ENCODE assay signal across 6 cellular contexts in the genomic region with DNA sequence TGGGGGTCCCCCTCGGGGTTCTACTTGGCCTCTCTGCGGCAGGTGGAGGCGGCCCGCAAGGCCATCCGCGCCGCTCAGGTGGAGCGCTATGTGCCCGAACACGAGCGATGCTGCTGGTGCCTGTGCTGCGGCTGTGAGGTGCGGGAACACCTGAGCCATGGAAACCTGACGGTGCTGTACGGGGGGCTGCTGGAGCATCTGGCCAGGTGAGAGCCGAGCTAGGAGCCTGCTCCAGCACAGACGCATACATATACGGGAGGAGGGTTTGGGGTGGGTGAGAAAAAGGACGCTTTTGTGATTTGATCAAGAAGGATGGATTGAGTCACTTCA. TPM values are rescaled to one million over a fixed set of nuclear protein-coding genes. Genes with fewer than 3 reads are reported as not detected.
A peak's percentile ranks its signal among the peaks of the same experiment; 100 is the strongest.
DNase-seq lines count a peak whose midpoint lies in the region; ATAC-seq, FAIRE-seq and TF ChIP-seq lines count a peak whose summit lies in the region.

No MANE protein-coding gene starts in this region.

- peaks cover 0 to 3% (median 0%) of the 10 kb centered on the region in 8 donors for H3K9me3 Mint-ChIP-seq in CD4-positive, alpha-beta memory T cell

- H3K4me1 ChIP-seq in CD4-positive, alpha-beta memory T cell (ENCODE audit: insufficient read depth, low read length), result peaks cover 24% of the 10 kb centered on the region
- H3K4me1 ChIP-seq in H1 (replicated peaks in 1 of 4; ENCODE audit: control insufficient read depth in 3 of 4, insufficient read depth in 4 of 4, low read length in 3 of 4) (peaks cover 0 to 6% (median under 1%) of the 10 kb centered on the region in 4 experiments; a peak in 2 of 7 replicates), skeletal muscle satellite cell (ENCODE audit: control insufficient read depth, insufficient read depth, low read length) (peaks cover 27% of the 10 kb centered on the region)

- intact Hi-C loops in CD4-positive, alpha-beta memory T cell (cut with micrococcal nuclease), result loop anchor here (1.0 to 5.0 kb wide), 5 partner anchors 20 to 97 kb away; partner anchors contain the start of genes HYOU1, RPS25, SLC37A4 and TRAPPC4

- CTCF ChIA-PET in CD4-positive, alpha-beta memory T cell (lab: Charles Lee; ENCODE audit: partially characterized antibody), result interaction anchor here (1.1 to 1.6 kb wide), 3 partner anchors 20 to 35 kb away, joined by 3 to 5 read pairs (median 3); partner anchors contain the start of genes RPS25 and TRAPPC4
- CTCF ChIA-PET in H1 (lab: Charles Lee; ENCODE audit: partially characterized antibody), result interaction anchor here (1.5 kb wide), 1 partner anchor 15 kb away, joined by 4 read pairs; no protein-coding TSS in a partner anchor

- H3K79me1 ChIP-seq in H1 (ENCODE audit: low read depth, low read length), result peaks cover 7% of the 10 kb centered on the region

- peaks cover 12 to 52% of the 10 kb centered on the region in 2 donors for H3K36me3 Mint-ChIP-seq in CD4-positive, alpha-beta memory T cell

- peak overlapping the region; percentile 87 to 99 for H3K4me3 ChIP-seq in CD4-positive, alpha-beta memory T cell (ENCODE audit: low read length in 2 of 2)
- H3K4me3 ChIP-seq in H1 (ENCODE audit: extremely low read depth in 1 of 4, insufficient read depth in 2 of 4, low read depth in 3 of 4, low read length in 4 of 4), result peak overlapping the region; percentile 84 to 97 (median 90)
- H3K4me3 ChIP-seq in skeletal muscle satellite cell (ENCODE audit: low read length), result peak overlapping the region; percentile 89

- ATAC-seq in HG03571 (IDR thresholded peaks at IDR 0.05; ENCODE audit: unreplicated experiment) (peak; percentile 14), HG02798 (IDR thresholded peaks at IDR 0.05; ENCODE audit: poor library complexity, unreplicated experiment) (no peak), HG03520 (IDR thresholded peaks at IDR 0.05; ENCODE audit: unreplicated experiment) (no peak)

- peak overlapping the region; percentile 90 for H4K8ac ChIP-seq in H1 (ENCODE audit: extremely low read depth, insufficient read depth, low read length)

- H3K18ac ChIP-seq in H1 (ENCODE audit: extremely low read depth, low read length), result peak overlapping the region; percentile 85

- 1% methylated on average over 19 of the region's 19 CpGs; no CpG with 5 or more reads in 1 of the 2 experiments for WGBS in H1 (ENCODE audit: extremely low coverage in 1 of 2, insufficient coverage in 1 of 2, insufficient read length in 1 of 2, insufficient replicate concordance in 2 of 2, low coverage in 1 of 2, low lambda C conversion rate in 2 of 2, missing lambda C conversion rate in 1 of 2), 2 experiments

- peak overlapping the region; percentile 90 to 99 (median 95) for H3K27ac Mint-ChIP-seq in CD4-positive, alpha-beta memory T cell

- H3K4me1 Mint-ChIP-seq in CD4-positive, alpha-beta memory T cell, result peaks cover 21 to 57% (median 36%) of the 10 kb centered on the region in 4 donors

- peak overlapping the region; percentile 10; the same call in 1 of the 2 replicates for H2AFZ ChIP-seq in H1 (ENCODE audit: low read length)

- peaks cover 0 to 41% of the 10 kb centered on the region in 2 experiments; a peak in 3 of 4 replicates for H3K79me2 ChIP-seq in H1 (ENCODE audit: control insufficient read depth in 1 of 2, insufficient read depth in 2 of 2, low read length in 2 of 2)

- H3K4ac ChIP-seq in H1 (replicated peaks; ENCODE audit: insufficient read length, low read depth, low read length), result peak overlapping the region; percentile 97

- no peaks in the 10 kb centered on the region for H3K27me3 Mint-ChIP-seq in CD4-positive, alpha-beta memory T cell

- no peak for TF ChIP-seq EP300 in H1 (IDR thresholded peaks at IDR 0.05; ENCODE audit: borderline replicate concordance in 1 of 2, low read depth in 2 of 2, low read length in 2 of 2)

- peak overlapping the region; percentile 75 for H3K27ac ChIP-seq in CD4-positive, alpha-beta memory T cell (ENCODE audit: low read depth, low read length)
- peak overlapping the region; percentile 70 for H3K27ac ChIP-seq in H1 (ENCODE audit: low read depth, low read length)

- peaks cover 12% of the 10 kb centered on the region for H3K23me2 ChIP-seq in H1 (ENCODE audit: low read depth, low read length)

- no peak for FAIRE-seq in H1 (lab: Jason Lieb, UNC)

- no peak overlapping the region for H2BK20ac ChIP-seq in H1 (ENCODE audit: low read length)

- H4K5ac ChIP-seq in H1 (ENCODE audit: insufficient read length, low read depth, low read length), result peak overlapping the region; percentile 78

- TF ChIP-seq POLR2A in H1 (IDR thresholded peaks at IDR 0.05; ENCODE audit: control extremely low read depth in 1 of 2, low read depth in 2 of 2, low read length in 2 of 2), result no peak

- H3K9ac ChIP-seq in H1 (replicated peaks in 1 of 4; ENCODE audit: extremely low read depth in 1 of 4, low read depth in 3 of 4, low read length in 3 of 4) (peak overlapping the region; percentile 78 to 82 (median 81)), skeletal muscle satellite cell (ENCODE audit: low read depth, low read length) (peak overlapping the region; percentile 86)

- no peak overlapping the region for H2AK5ac ChIP-seq in H1 (ENCODE audit: low read depth, low read length)

- no peaks in the 10 kb centered on the region for H3K27me3 ChIP-seq in CD4-positive, alpha-beta memory T cell (ENCODE audit: insufficient read depth, low read length)
- H3K27me3 ChIP-seq in H1 (replicated peaks in 1 of 4; ENCODE audit: control insufficient read depth in 3 of 4, extremely low read depth in 1 of 4, insufficient read depth in 3 of 4, low read length in 3 of 4) (no peaks in the 10 kb centered on the region), skeletal muscle satellite cell (ENCODE audit: control insufficient read depth, insufficient read depth, low read length) (no peaks in the 10 kb centered on the region)

- H2BK12ac ChIP-seq in H1 (ENCODE audit: low read depth, low read length), result peak overlapping the region; percentile 45

- peak overlapping the region; percentile 90 for H3K56ac ChIP-seq in H1 (replicated peaks; ENCODE audit: insufficient read length, low read depth, low read length)

- peak overlapping the region; percentile 95 to 100 for H3K4me2 ChIP-seq in H1 (ENCODE audit: insufficient read depth in 1 of 2, low read depth in 2 of 2, low read length in 2 of 2)
- peak overlapping the region; percentile 94 for H3K4me2 ChIP-seq in skeletal muscle satellite cell (ENCODE audit: low read length)

- DNase-seq in CD4-positive, alpha-beta memory T cell, result no peak
- no peak for DNase-seq in H1 (ENCODE audit: low read depth in 1 of 2, low spot score in 2 of 2)

- peak overlapping the region; percentile 93; the same call in 1 of the 2 replicates for H2BK5ac ChIP-seq in H1 (ENCODE audit: low read depth, low read length)

- TF ChIP-seq CTCF in H1 (IDR thresholded peaks at IDR 0.05; ENCODE audit: control extremely low read depth in 1 of 3, insufficient read depth in 1 of 3, low read depth in 1 of 3, low read length in 3 of 3), result no peak

- H3K4me3 Mint-ChIP-seq in CD4-positive, alpha-beta memory T cell, result peak overlapping the region; percentile 87 to 99 (median 98)

- H4K20me1 ChIP-seq in H1 (replicated peaks in 1 of 2; ENCODE audit: control insufficient read depth in 1 of 2, insufficient read depth in 2 of 2, low read length in 2 of 2), result no peaks in the 10 kb centered on the region

- POLR2A ChIA-PET in CD4-positive, alpha-beta memory T cell (lab: Charles Lee; ENCODE audit: partially characterized antibody), result interaction anchor here (0.7 to 10.4 kb wide), 20 partner anchors 18 to 293 kb away, joined by 3 to 170 read pairs (median 5); partner anchors contain the start of genes BCL9L, C2CD2L, DDX6 and DPAGT1
- POLR2A ChIA-PET in H1 (lab: Charles Lee; ENCODE audit: partially characterized antibody), result interaction anchor here (0.9 to 15.2 kb wide), 15 partner anchors 14 to 171 kb away, joined by 3 to 264 read pairs (median 4); partner anchors contain the start of genes RPS25 and TRAPPC4

- H3K36me3 ChIP-seq in CD4-positive, alpha-beta memory T cell (ENCODE audit: insufficient read depth, low read length), result peaks cover 23% of the 10 kb centered on the region
- H3K36me3 ChIP-seq in H1 (ENCODE audit: control insufficient read depth in 2 of 4, insufficient read depth in 4 of 4, low read length in 3 of 4), result peaks cover 3 to 35% (median 19%) of the 10 kb centered on the region in 4 experiments; a peak in 7 of 8 replicates
- peaks cover 27% of the 10 kb centered on the region for H3K36me3 ChIP-seq in skeletal muscle satellite cell (ENCODE audit: insufficient read depth, low read length)

- H2BK120ac ChIP-seq in H1 (replicated peaks; ENCODE audit: low read depth, low read length), result no peak overlapping the region

- H2BK15ac ChIP-seq in H1 (ENCODE audit: low read length), result no peak overlapping the region; the same call in 1 of the 2 replicates

- H3K14ac ChIP-seq in H1 (ENCODE audit: insufficient read length), result no peak overlapping the region

- H3K23ac ChIP-seq in H1 (ENCODE audit: insufficient read length), result no peak overlapping the region

- no peaks in the 10 kb centered on the region for H3K9me3 ChIP-seq in CD4-positive, alpha-beta memory T cell (ENCODE audit: control insufficient read depth in 1 of 2, low read length in 2 of 2)
- H3K9me3 ChIP-seq in H1 (ENCODE audit: insufficient read depth in 2 of 2, low read depth in 1 of 2, low read length in 1 of 2) (no peaks in the 10 kb centered on the region), skeletal muscle satellite cell (replicated peaks; ENCODE audit: low read length) (no peaks in the 10 kb centered on the region)

- no peak for TF ChIP-seq RAD21 in H1 (IDR thresholded peaks at IDR 0.05 in 1 of 2, conservative IDR thresholded peaks at IDR 0.05 in 1 of 2; ENCODE audit: low read depth in 2 of 2, low read length in 2 of 2)

- H4K91ac ChIP-seq in H1 (replicated peaks; ENCODE audit: insufficient read length, low read length), result peak overlapping the region; percentile 69

RNA-seq across cellular contexts. Expression of gene CENATAC, which starts 0.4 kb away (rescaled TPM):
- 100 to 1,000 TPM; 109 to 114 TPM for total RNA-seq in CD4-positive, alpha-beta memory T cell
- 10 to 100 TPM; 13.3 to 16.9 TPM for polyA plus RNA-seq in CD4-positive, alpha-beta memory T cell
- total RNA-seq in H1 (2021; fragmentation: NEBNext Ultra II Directional; extraction: Animal tissue kit (Norgen Biotek cat#: 25700)), result 33.1 and 36.4 TPM in 2 replicates
- 20.1 and 22.7 TPM in 2 replicates for polyA plus RNA-seq in H1 (2011; rRNA removed)
- polyA plus RNA-seq in H1 (2011; cell fraction: cytosol; rRNA removed), result 27.0 TPM
- 33.9 TPM for polyA plus RNA-seq in H1 (2011; cell fraction: nucleus; rRNA removed)
- polyA plus RNA-seq in H1 (2012, experiment 1 of 2), result 31.1 to 37.2 TPM (median 35.4 TPM) in 4 replicates
- 15.7 TPM for polyA plus RNA-seq in H1 (2012, experiment 2 of 2)
- polyA plus RNA-seq in H1 (2013, experiment 1 of 2), result 41.8 TPM
- 33.2 TPM for polyA plus RNA-seq in H1 (2013, experiment 2 of 2)
- 29.4 and 32.4 TPM in 2 replicates for polyA minus RNA-seq in H1 (2011; rRNA and poly(A)+ RNA removed)
- polyA minus RNA-seq in H1 (2011; cell fraction: cytosol; rRNA and poly(A)+ RNA removed), result 18.3 TPM
- polyA minus RNA-seq in H1 (2011; cell fraction: nucleus; rRNA and poly(A)+ RNA removed), result 50.4 TPM
- total RNA-seq in skeletal muscle satellite cell (2012; rRNA removed), result 19.2 and 20.5 TPM in 2 replicates

RNA-seq across cellular contexts. Expression of gene RPS25, which starts 19.8 kb away (rescaled TPM):
- total RNA-seq in CD4-positive, alpha-beta memory T cell, result 1,000 to 10,000 TPM; 2,545 to 2,705 TPM
- 1,000 to 10,000 TPM; 4,676 to 5,786 TPM for polyA plus RNA-seq in CD4-positive, alpha-beta memory T cell
- total RNA-seq in H1 (2021; fragmentation: NEBNext Ultra II Directional; extraction: Animal tissue kit (Norgen Biotek cat#: 25700)), result 1,525 and 1,551 TPM in 2 replicates
- polyA plus RNA-seq in H1 (2011; rRNA removed), result 949 and 1,643 TPM in 2 replicates
- 2,605 TPM for polyA plus RNA-seq in H1 (2011; cell fraction: cytosol; rRNA removed)
- polyA plus RNA-seq in H1 (2011; cell fraction: nucleus; rRNA removed), result 229 TPM
- polyA plus RNA-seq in H1 (2012, experiment 1 of 2), result 1,158 to 2,090 TPM (median 1,347 TPM) in 4 replicates
- 3,124 TPM for polyA plus RNA-seq in H1 (2012, experiment 2 of 2)
- 3,101 TPM for polyA plus RNA-seq in H1 (2013, experiment 1 of 2)
- 3,045 TPM for polyA plus RNA-seq in H1 (2013, experiment 2 of 2)
- polyA minus RNA-seq in H1 (2011; rRNA and poly(A)+ RNA removed), result 94.4 and 132 TPM in 2 replicates
- 544 TPM for polyA minus RNA-seq in H1 (2011; cell fraction: cytosol; rRNA and poly(A)+ RNA removed)
- polyA minus RNA-seq in H1 (2011; cell fraction: nucleus; rRNA and poly(A)+ RNA removed), result 151 TPM
- total RNA-seq in skeletal muscle satellite cell (2012; rRNA removed), result 1,192 and 1,985 TPM in 2 replicates

RNA-seq across cellular contexts. Expression of gene TRAPPC4, which starts 20.2 kb away (rescaled TPM):
- total RNA-seq in CD4-positive, alpha-beta memory T cell, result 10 to 100 TPM; 89.2 to 97.3 TPM
- 100 to 1,000 TPM in 1 of 2 donors, 10 to 100 TPM in 1; 92.1 to 116 TPM for polyA plus RNA-seq in CD4-positive, alpha-beta memory T cell
- total RNA-seq in H1 (2021; fragmentation: NEBNext Ultra II Directional; extraction: Animal tissue kit (Norgen Biotek cat#: 25700)), result 88.6 and 94.3 TPM in 2 replicates
- polyA plus RNA-seq in H1 (2011; rRNA removed), result 223 and 240 TPM in 2 replicates
- 245 TPM for polyA plus RNA-seq in H1 (2011; cell fraction: cytosol; rRNA removed)
- polyA plus RNA-seq in H1 (2011; cell fraction: nucleus; rRNA removed), result 104 TPM
- 108 to 134 TPM (median 120 TPM) in 4 replicates for polyA plus RNA-seq in H1 (2012, experiment 1 of 2)
- 19.3 TPM for polyA plus RNA-seq in H1 (2012, experiment 2 of 2)
- 86.2 TPM for polyA plus RNA-seq in H1 (2013, experiment 1 of 2)
- 95.7 TPM for polyA plus RNA-seq in H1 (2013, experiment 2 of 2)
- 100 and 133 TPM in 2 replicates for polyA minus RNA-seq in H1 (2011; rRNA and poly(A)+ RNA removed)
- polyA minus RNA-seq in H1 (2011; cell fraction: cytosol; rRNA and poly(A)+ RNA removed), result 26.9 TPM
- polyA minus RNA-seq in H1 (2011; cell fraction: nucleus; rRNA and poly(A)+ RNA removed), result 47.6 TPM
- total RNA-seq in skeletal muscle satellite cell (2012; rRNA removed), result 81.4 and 81.9 TPM in 2 replicates

RNA-seq across cellular contexts. Expression of gene FOXR1, which starts 26.8 kb away (rescaled TPM):
- total RNA-seq in CD4-positive, alpha-beta memory T cell, result not detected
- polyA plus RNA-seq in CD4-positive, alpha-beta memory T cell, result not detected
- not detected in 2 replicates for total RNA-seq in H1 (2021; fragmentation: NEBNext Ultra II Directional; extraction: Animal tissue kit (Norgen Biotek cat#: 25700))
- polyA plus RNA-seq in H1 (2011; rRNA removed), result not detected in 2 replicates
- not detected for polyA plus RNA-seq in H1 (2011; cell fraction: cytosol; rRNA removed)
- polyA plus RNA-seq in H1 (2011; cell fraction: nucleus; rRNA removed), result not detected
- polyA plus RNA-seq in H1 (2012, experiment 1 of 2), result not detected in 4 replicates
- polyA plus RNA-seq in H1 (2012, experiment 2 of 2), result not detected
- not detected for polyA plus RNA-seq in H1 (2013, experiment 1 of 2)
- not detected for polyA plus RNA-seq in H1 (2013, experiment 2 of 2)
- polyA minus RNA-seq in H1 (2011; rRNA and poly(A)+ RNA removed), result not detected in 2 replicates
- not detected for polyA minus RNA-seq in H1 (2011; cell fraction: cytosol; rRNA and poly(A)+ RNA removed)
- not detected for polyA minus RNA-seq in H1 (2011; cell fraction: nucleus; rRNA and poly(A)+ RNA removed)
- not detected in 2 replicates for total RNA-seq in skeletal muscle satellite cell (2012; rRNA removed)

RNA-seq across cellular contexts. Expression of gene SLC37A4, which starts 32.3 kb away (rescaled TPM):
- 10 to 100 TPM; 14.6 to 14.8 TPM for total RNA-seq in CD4-positive, alpha-beta memory T cell
- polyA plus RNA-seq in CD4-positive, alpha-beta memory T cell, result 10 to 100 TPM; 10.6 to 13.0 TPM
- 29.0 and 35.1 TPM in 2 replicates for total RNA-seq in H1 (2021; fragmentation: NEBNext Ultra II Directional; extraction: Animal tissue kit (Norgen Biotek cat#: 25700))
- 91.9 and 101 TPM in 2 replicates for polyA plus RNA-seq in H1 (2011; rRNA removed)
- polyA plus RNA-seq in H1 (2011; cell fraction: cytosol; rRNA removed), result 79.2 TPM
- 241 TPM for polyA plus RNA-seq in H1 (2011; cell fraction: nucleus; rRNA removed)
- polyA plus RNA-seq in H1 (2012, experiment 1 of 2), result 35.6 to 53.5 TPM (median 49.8 TPM) in 4 replicates
- polyA plus RNA-seq in H1 (2012, experiment 2 of 2), result 53.6 TPM
- 44.1 TPM for polyA plus RNA-seq in H1 (2013, experiment 1 of 2)
- 43.1 TPM for polyA plus RNA-seq in H1 (2013, experiment 2 of 2)
- polyA minus RNA-seq in H1 (2011; rRNA and poly(A)+ RNA removed), result 60.9 and 63.3 TPM in 2 replicates
- 23.0 TPM for polyA minus RNA-seq in H1 (2011; cell fraction: cytosol; rRNA and poly(A)+ RNA removed)
- 45.7 TPM for polyA minus RNA-seq in H1 (2011; cell fraction: nucleus; rRNA and poly(A)+ RNA removed)
- total RNA-seq in skeletal muscle satellite cell (2012; rRNA removed), result 9.4 and 9.6 TPM in 2 replicates
